13 cellular contexts compared by ENCODE assay signal in the genomic region with DNA sequence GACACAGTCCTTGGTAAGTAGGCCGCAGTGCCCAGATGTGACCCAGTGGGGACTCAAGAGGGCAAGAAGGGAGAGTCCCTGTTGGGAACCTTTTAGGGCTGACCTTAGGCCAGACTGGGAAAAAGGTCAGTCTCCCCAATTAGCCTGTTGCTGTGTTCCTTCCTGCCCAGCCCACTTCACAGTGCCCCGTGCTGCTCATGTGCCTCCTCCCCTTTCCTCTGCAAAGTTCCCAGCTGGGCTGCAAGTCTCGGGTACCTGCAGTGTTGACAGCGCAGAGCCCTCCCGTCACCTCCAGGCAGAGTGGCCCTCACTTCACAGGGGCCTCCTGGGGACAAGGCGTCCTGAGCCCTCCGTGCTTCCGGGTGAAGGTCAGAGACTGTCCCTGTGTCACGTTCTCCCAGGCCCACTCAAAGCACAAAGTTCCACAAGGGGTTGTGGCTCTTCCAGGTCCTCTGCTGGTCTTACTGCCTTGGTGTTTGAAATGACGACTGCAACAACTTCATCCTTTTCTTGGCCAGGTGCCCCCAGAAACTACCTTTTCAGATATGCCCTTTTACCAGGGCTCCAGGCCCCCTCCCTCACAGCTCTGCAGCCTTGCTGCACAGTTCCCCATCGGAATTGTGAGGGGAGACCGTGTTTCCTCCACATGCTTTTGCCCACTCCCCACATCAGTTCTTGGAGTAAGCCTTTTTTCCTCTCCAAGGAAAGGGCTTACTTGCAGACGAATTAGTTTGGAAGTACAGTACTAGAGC.
DNase-seq lines count a peak whose midpoint lies in the region; ATAC-seq and TF ChIP-seq lines count a peak whose summit lies in the region.
"Had no signal": no experiment of that assay in that cellular context is flagged by ENCODE, and none has a peak within 500 bp of the region (broad histone marks: within the 10 kb centered on the region; RNA-seq: fewer than 3 reads in every experiment).

No MANE protein-coding gene starts in this region.

- no peaks in the 10 kb centered on the region for H3K9me3 ChIP-seq in right atrium auricular region
- H3K9me3 ChIP-seq in cardiac muscle cell (ENCODE audit: low read depth): no peaks in the 10 kb centered on the region
- H3K9me3 ChIP-seq in upper lobe of right lung: no peaks in the 10 kb centered on the region

- intact Hi-C loops in Right ventricle myocardium inferior (cut with DNase I) (loop anchor here (5.0 kb wide), 2 partner anchors 49 to 359 kb away; no protein-coding TSS in a partner anchor), upper lobe of right lung (cut with DNase I) (no loop called here)

- no peaks in the 10 kb centered on the region for H3K27me3 ChIP-seq in right atrium auricular region
- no peaks in the 10 kb centered on the region for H3K27me3 ChIP-seq in cardiac muscle cell
- no peaks in the 10 kb centered on the region for H3K27me3 ChIP-seq in upper lobe of right lung

- peak overlapping the region in 1 of 2 donors; percentile 29 for H3K27ac ChIP-seq in right atrium auricular region
- H3K27ac ChIP-seq in cardiac muscle cell: peak overlapping the region; percentile 67
- no peak overlapping the region for H3K27ac ChIP-seq in upper lobe of right lung

- H3K4me1 Mint-ChIP-seq in nephron progenitor cell: peaks cover 39% of the 10 kb centered on the region
- H3K4me1 Mint-ChIP-seq in stimulated activated effector memory CD8-positive, alpha-beta T cell treated with anti-CD3 and anti-CD28 coated beads, Interleukin-12 subunit alpha, Interleukin-12 subunit beta, amount 100 ng/mL, for 72 hours: peaks cover 6% of the 10 kb centered on the region

- H3K4me3 ChIP-seq in right atrium auricular region (no peak overlapping the region), cardiac muscle cell (no peak overlapping the region), upper lobe of right lung (no peak overlapping the region)
- H3K4me3 ChIP-seq: lung had no signal

- no peaks in the 10 kb centered on the region for H3K36me3 Mint-ChIP-seq in nephron progenitor cell (ENCODE audit: low read depth)
- H3K36me3 Mint-ChIP-seq in stimulated activated effector memory CD8-positive, alpha-beta T cell treated with anti-CD3 and anti-CD28 coated beads, Interleukin-12 subunit alpha, Interleukin-12 subunit beta, amount 100 ng/mL, for 72 hours: no peaks in the 10 kb centered on the region

- peak; percentile 53 for ATAC-seq in Right ventricle myocardium inferior
- ATAC-seq in upper lobe of right lung: peak; percentile 62
- no peak for ATAC-seq in activated CD4-positive, CD25-positive, alpha-beta regulatory T cell treated with anti-CD3 and anti-CD28 coated beads, Interleukin-2, amount 50 U/mL, for 24 hours
- no peak for ATAC-seq in stimulated activated effector memory CD8-positive, alpha-beta T cell treated with anti-CD3 and anti-CD28 coated beads, Interleukin-12 subunit alpha, Interleukin-12 subunit beta, amount 100 ng/mL, for 72 hours
- ATAC-seq: naive thymus-derived CD8-positive, alpha-beta T cell had no signal

- no peak for DNase-seq in Right ventricle myocardium inferior (ENCODE audit: missing footprints)
- DNase-seq in right atrium auricular region (ENCODE audit: low spot score): no peak
- peak in 1 of 2 donors; percentile 57 for DNase-seq in cardiac muscle cell (ENCODE audit: low read depth in 1 of 2, low spot score in 1 of 2)
- no peak for DNase-seq in nephron progenitor cell
- no peak for DNase-seq in upper lobe of right lung
- no peak for DNase-seq in stimulated activated effector memory CD8-positive, alpha-beta T cell treated with anti-CD3 and anti-CD28 coated beads, Interleukin-12 subunit alpha, Interleukin-12 subunit beta, amount 100 ng/mL, for 72 hours (ENCODE audit: low spot score in 2 of 2)
- DNase-seq in NAMALWA (ENCODE audit: low spot score): no peak
- DNase-seq: activated CD4-positive, CD25-positive, alpha-beta regulatory T cell treated with anti-CD3 and anti-CD28 coated beads, Interleukin-2, amount 50 U/mL, for 72 hours; EL; naive thymus-derived CD8-positive, alpha-beta T cell; NCI-H1930 had no signal

- H3K4me1 ChIP-seq in right atrium auricular region (peaks cover 0 to 15% of the 10 kb centered on the region in 2 donors), cardiac muscle cell (ENCODE audit: low read depth) (peaks cover 17% of the 10 kb centered on the region), upper lobe of right lung (peaks cover 8% of the 10 kb centered on the region)

- H3K9me3 Mint-ChIP-seq in nephron progenitor cell: no peaks in the 10 kb centered on the region
- H3K9me3 Mint-ChIP-seq in stimulated activated effector memory CD8-positive, alpha-beta T cell treated with anti-CD3 and anti-CD28 coated beads, Interleukin-12 subunit alpha, Interleukin-12 subunit beta, amount 100 ng/mL, for 72 hours: no peaks in the 10 kb centered on the region
- H3K9me3 Mint-ChIP-seq: naive thymus-derived CD8-positive, alpha-beta T cell had no signal

- peak overlapping the region; percentile 84 for H3K27ac Mint-ChIP-seq in nephron progenitor cell
- no peak overlapping the region for H3K27ac Mint-ChIP-seq in stimulated activated effector memory CD8-positive, alpha-beta T cell treated with anti-CD3 and anti-CD28 coated beads, Interleukin-12 subunit alpha, Interleukin-12 subunit beta, amount 100 ng/mL, for 72 hours

- TF ChIP-seq CTCF in right atrium auricular region (IDR thresholded peaks at IDR 0.05) (no peak), cardiac muscle cell (IDR thresholded peaks at IDR 0.05; ENCODE audit: low read depth, low read length) (no peak), nephron progenitor cell (IDR thresholded peaks at IDR 0.05) (no peak), upper lobe of right lung (IDR thresholded peaks at IDR 0.05) (no peak)

- H3K27me3 Mint-ChIP-seq in nephron progenitor cell (ENCODE audit: low read depth, poor library complexity): peaks cover 4% of the 10 kb centered on the region
- H3K27me3 Mint-ChIP-seq: naive thymus-derived CD8-positive, alpha-beta T cell had no signal

- no peak overlapping the region for H3K4me3 Mint-ChIP-seq in nephron progenitor cell
- no peak overlapping the region for H3K4me3 Mint-ChIP-seq in stimulated activated effector memory CD8-positive, alpha-beta T cell treated with anti-CD3 and anti-CD28 coated beads, Interleukin-12 subunit alpha, Interleukin-12 subunit beta, amount 100 ng/mL, for 72 hours
- H3K4me3 Mint-ChIP-seq: naive thymus-derived CD8-positive, alpha-beta T cell had no signal

- H3K36me3 ChIP-seq in right atrium auricular region: no peaks in the 10 kb centered on the region
- no peaks in the 10 kb centered on the region for H3K36me3 ChIP-seq in cardiac muscle cell
- peaks cover 4% of the 10 kb centered on the region for H3K36me3 ChIP-seq in upper lobe of right lung

Comparison
In these comparisons a context has a peak if more than half of its experiments do, and no peak if none do; other contexts are left out.
1. ATAC-seq: peak in Right ventricle myocardium inferior (single experiment) and upper lobe of right lung (single experiment); none in activated CD4-positive, CD25-positive, alpha-beta regulatory T cell treated with anti-CD3 and anti-CD28 coated beads, Interleukin-2, amount 50 U/mL, for 24 hours (0 of 2) and stimulated activated effector memory CD8-positive, alpha-beta T cell treated with anti-CD3 and anti-CD28 coated beads, Interleukin-12 subunit alpha, Interleukin-12 subunit beta, amount 100 ng/mL, for 72 hours (single experiment).